Comparison of ENCODE assay signal across 23 cellular contexts in genomic region chr5:61964199-61964598, GRCh38.
DNase-seq lines count a peak whose midpoint lies in the region; ATAC-seq, FAIRE-seq and TF ChIP-seq lines count a peak whose summit lies in the region.
"Had no signal": no experiment of that assay in that cellular context is flagged by ENCODE, and none has a peak within 500 bp of the region (broad histone marks: within the 10 kb centered on the region; RNA-seq: fewer than 3 reads in every experiment).

No MANE protein-coding gene starts in this region.

- intact Hi-C loops in pancreas (cut with DNase I) (no loop called here), posterior cingulate gyrus (cut with DNase I) (no loop called here)

- DNase-seq in ACHN: peak; percentile 10
- DNase-seq in HS-5 (ENCODE audit: low read depth): peak; percentile 89
- DNase-seq in astrocyte of the hippocampus (ENCODE audit: low read depth, low spot score): peak; percentile 84
- peak; percentile 76 for DNase-seq in glomerular visceral epithelial cell (ENCODE audit: extremely low spot score)
- no peak for DNase-seq in pancreas
- no peak for DNase-seq in activated T-cell treated with anti-CD3 and anti-CD28 coated beads, Interleukin-2, amount 50 U/mL, for 48 hours
- no peak for DNase-seq in posterior cingulate gyrus
- DNase-seq in ureter (ENCODE audit: low spot score): no peak
- DNase-seq: activated CD8-positive, alpha-beta memory T cell treated with anti-CD3 and anti-CD28 coated beads for 24 hours; activated naive CD8-positive, alpha-beta T cell treated with anti-CD3 and anti-CD28 coated beads, Interleukin-2, amount 50 U/mL, for 24 hours; CD8-positive, alpha-beta T cell; DMS79 treated with DMSO at 0.1 percent for 48 hours; effector memory CD8-positive, alpha-beta T cell; H7; NCI-H1048; NCI-H2081 treated with DMSO at 0.1 percent for 48 hours; NCI-H526 treated with DMSO at 0.1 percent for 48 hours; stimulated activated CD4-positive, alpha-beta T cell treated with anti-CD3 and anti-CD28 coated beads, Interleukin-2, amount 100 ng/mL, for 24 hours; stimulated activated naive CD8-positive, alpha-beta T cell treated with anti-CD3 and anti-CD28 coated beads, Interleukin-15, amount 100 ng/mL, for 72 hours had no signal

- H3K27me3 ChIP-seq in pancreas: no peaks in the 10 kb centered on the region
- H3K27me3 ChIP-seq: SJSA1 had no signal

- H3K4me1 ChIP-seq in pancreas: no peaks in the 10 kb centered on the region

- no peak overlapping the region for H3K4me3 ChIP-seq in pancreas
- H3K4me3 ChIP-seq: K562, SJSA1 had no signal

- ATAC-seq in pancreas: no peak
- ATAC-seq: activated naive CD8-positive, alpha-beta T cell treated with anti-CD3 and anti-CD28 coated beads, Interleukin-2, amount 50 U/mL, for 24 hours; activated T-helper 17 cell treated with anti-CD3 and anti-CD28 coated beads, Interleukin-2, amount 50 U/mL, for 72 hours; CD8-positive, alpha-beta T cell; effector memory CD8-positive, alpha-beta T cell; K562; left lobe of liver; stimulated activated naive CD8-positive, alpha-beta T cell treated with anti-CD3 and anti-CD28 coated beads, Interleukin-15, amount 100 ng/mL, for 72 hours had no signal

- WGBS in pancreas, 2 donors: 58 to 64% methylated on average over 2 of the region's 2 CpGs

- in situ Hi-C loops in ACHN (cut with HindIII; ENCODE audit: low pct_ligation_motif_present, low pct_unique_long_range_greater_than_20kb, low sequenced_read_pairs): no loop called here

- no peak overlapping the region for H3K27ac ChIP-seq in pancreas
- H3K27ac ChIP-seq: SJSA1 had no signal

- no peaks in the 10 kb centered on the region for H3K36me3 ChIP-seq in pancreas
- H3K36me3 ChIP-seq: SJSA1 had no signal

- FAIRE-seq in pancreas (lab: Jason Lieb, UNC): no peak
- FAIRE-seq: K562 had no signal

- no peaks in the 10 kb centered on the region for H3K9me3 ChIP-seq in pancreas
- H3K9me3 ChIP-seq: SJSA1 had no signal

- TF ChIP-seq CTCF in pancreas (IDR thresholded peaks at IDR 0.05): no peak

Comparison
In these comparisons a context has a peak if more than half of its experiments do, and no peak if none do; other contexts are left out.
1. DNase-seq: peak in ACHN (single experiment), HS-5 (single experiment), astrocyte of the hippocampus (single experiment) and glomerular visceral epithelial cell (single experiment); none in pancreas (0 of 6), activated T-cell treated with anti-CD3 and anti-CD28 coated beads, Interleukin-2, amount 50 U/mL, for 48 hours (0 of 2), posterior cingulate gyrus (0 of 10) and ureter (single experiment).